17 cellular contexts compared by ENCODE assay signal in genomic region chr14:103496776-103497175, GRCh38.
"Had no signal": no experiment of that assay in that cellular context is flagged by ENCODE, and none has a peak within 500 bp of the region (broad histone marks: within the 10 kb centered on the region; RNA-seq: fewer than 3 reads in every experiment).

No MANE protein-coding gene starts in this region.

- H3K27me3 ChIP-seq: esophagus muscularis mucosa, tibial nerve, vagina had no signal

- ATAC-seq: left lobe of liver; mucosa of descending colon; naive thymus-derived CD4-positive, alpha-beta T cell; T-cell had no signal

- DNase-seq: activated CD4-positive, alpha-beta memory T cell treated with anti-CD3 and anti-CD28 coated beads, Interleukin-2, amount 10 ng/mL, durations not matched to agents 7 days and 5 days; activated CD4-positive, alpha-beta T cell treated with anti-CD3 and anti-CD28 coated beads for 1 hour; activated naive CD4-positive, alpha-beta T cell treated with anti-CD3 and anti-CD28 coated beads, Interleukin-2, amount 10 ng/mL, durations not matched to agents 7 days and 5 days; activated T-cell treated with anti-CD3 and anti-CD28 coated beads, Interleukin-2, amount 50 U/mL, for 24 hours; mammary epithelial cell; mucosa of descending colon; retina; stimulated activated naive CD4-positive, alpha-beta T cell; substantia nigra; T-cell; T-helper 9 cell had no signal

- H3K9me3 ChIP-seq: esophagus muscularis mucosa, mucosa of descending colon, tibial nerve, vagina had no signal

- H3K4me3 ChIP-seq: esophagus muscularis mucosa, mucosa of descending colon, tibial nerve, vagina had no signal

- H3K27ac ChIP-seq: esophagus muscularis mucosa, tibial nerve, vagina, VCaP had no signal
